12 cellular contexts compared by ENCODE assay signal in genomic region chr11:44886765-44887164, GRCh38.
DNase-seq lines count a peak whose midpoint lies in the region; ATAC-seq, FAIRE-seq and TF ChIP-seq lines count a peak whose summit lies in the region.
"Had no signal": no experiment of that assay in that cellular context is flagged by ENCODE, and none has a peak within 500 bp of the region (broad histone marks: within the 10 kb centered on the region; RNA-seq: fewer than 3 reads in every experiment).

No MANE protein-coding gene starts in this region.

- no peak overlapping the region for H3K9ac ChIP-seq in IMR-90 (ENCODE audit: low read depth, low read length)

- H3K79me1 ChIP-seq in IMR-90 (ENCODE audit: low read depth in 1 of 2, low read length in 2 of 2), result no peaks in the 10 kb centered on the region

- no peak overlapping the region for H2AK5ac ChIP-seq in IMR-90 (ENCODE audit: low read depth, low read length)

- H3K18ac ChIP-seq in IMR-90 (ENCODE audit: low read depth, low read length), result no peak overlapping the region

- H4K5ac ChIP-seq in IMR-90 (ENCODE audit: low read depth, low read length), result no peak overlapping the region; the same call in 1 of the 2 replicates

- H2BK120ac ChIP-seq in IMR-90 (ENCODE audit: low read depth, low read length), result peak overlapping the region; percentile 4; the same call in 1 of the 2 replicates

- peak overlapping the region; percentile 11; the same call in 1 of the 2 replicates for H3K27ac ChIP-seq in IMR-90 (ENCODE audit: insufficient read depth, low read length)
- H3K27ac ChIP-seq: suprapubic skin had no signal

- H3K27me3 ChIP-seq in IMR-90 (ENCODE audit: control insufficient read depth, insufficient read depth, low read length) (peaks cover 18% of the 10 kb centered on the region), bronchial epithelial cell (ENCODE audit: control insufficient read depth, insufficient read depth, low read length) (peaks cover 6% of the 10 kb centered on the region)
- H3K27me3 ChIP-seq: right atrium auricular region, suprapubic skin had no signal

- H2BK15ac ChIP-seq in IMR-90 (ENCODE audit: low read depth, low read length), result 0 out of 3 replicates have a peak overlapping the region, but pooled peaks have one; percentile 11

- POLR2A ChIA-PET in IMR-90 (lab: Charles Lee; ENCODE audit: unreplicated experiment), result interaction anchor here (0.6 kb wide), 1 partner anchor 25 kb away, joined by 3 read pairs; no protein-coding TSS in a partner anchor

- H3K9me1 ChIP-seq in IMR-90 (ENCODE audit: insufficient read depth, low read length), result no peaks in the 10 kb centered on the region

- H4K20me1 ChIP-seq in IMR-90 (ENCODE audit: insufficient read depth, low read length), result no peaks in the 10 kb centered on the region

- H3K23ac ChIP-seq in IMR-90 (ENCODE audit: low read depth, low read length), result no peak overlapping the region

- peak; percentile 86 for DNase-seq in IMR-90
- DNase-seq in bronchial epithelial cell (ENCODE audit: low read depth), result no peak
- peak; percentile 56 for DNase-seq in iris pigment epithelial cell (ENCODE audit: low read depth)
- DNase-seq in urothelium cell line (ENCODE audit: low spot score), result no peak
- DNase-seq in left lobe of liver (ENCODE audit: low spot score), result no peak
- DNase-seq: activated CD8-positive, alpha-beta memory T cell treated with anti-CD3 and anti-CD28 coated beads, Interleukin-2, amount 10 ng/mL, durations not matched to agents 7 days and 5 days; activated naive CD8-positive, alpha-beta T cell treated with anti-CD3 and anti-CD28 coated beads for 36 hours; DMS 273 treated with DMSO at 0.1 percent for 48 hours had no signal

- H2BK20ac ChIP-seq in IMR-90 (ENCODE audit: low read depth, low read length), result no peak overlapping the region

- H3K4me3 ChIP-seq in IMR-90 (ENCODE audit: insufficient read depth, low read depth, low read length), result no peak overlapping the region
- H3K4me3 ChIP-seq in bronchial epithelial cell (ENCODE audit: low read depth, low read length), result no peak overlapping the region
- H3K4me3 ChIP-seq: right atrium auricular region, suprapubic skin had no signal

- peak; percentile 91 for ATAC-seq in IMR-90 (ENCODE audit: low read depth)
- ATAC-seq in left lobe of liver, result no peak
- ATAC-seq in HG03196 (IDR thresholded peaks at IDR 0.05; ENCODE audit: unreplicated experiment), result no peak
- no peak for ATAC-seq in GM21825 (IDR thresholded peaks at IDR 0.05; ENCODE audit: unreplicated experiment)
- ATAC-seq: activated CD8-positive, alpha-beta memory T cell treated with anti-CD3 and anti-CD28 coated beads, Interleukin-2, amount 10 ng/mL, durations not matched to agents 7 days and 5 days had no signal

- intact Hi-C loops in IMR-90 (cut with micrococcal nuclease), result loop anchor here (2.0 to 5.0 kb wide), 3 partner anchors 44 to 158 kb away; no protein-coding TSS in a partner anchor

- WGBS in IMR-90 (ENCODE audit: extremely low coverage in 2 of 2, insufficient read length in 1 of 2), 2 experiments, result no CpG with 5 or more reads among the region's 4 CpGs

- H3K9me3 ChIP-seq in IMR-90 (ENCODE audit: control insufficient read depth, insufficient read depth, low read length), result no peaks in the 10 kb centered on the region
- H3K9me3 ChIP-seq: right atrium auricular region, suprapubic skin had no signal

- CTCF ChIA-PET in IMR-90 (lab: Yijun Ruan, JAX), result interaction anchor here (1.3 kb wide), 2 partner anchors 13 to 51 kb away, joined by 3 to 4 read pairs; no protein-coding TSS in a partner anchor

- H4K8ac ChIP-seq in IMR-90 (ENCODE audit: low read depth in 2 of 2, low read length in 2 of 2), result no peak overlapping the region

- no peak overlapping the region for H2AK9ac ChIP-seq in IMR-90 (replicated peaks; ENCODE audit: low read depth, low read length, poor library complexity)

- H2AFZ ChIP-seq in IMR-90 (replicated peaks; ENCODE audit: low read length, poor library complexity), result no peak overlapping the region

- H3K56ac ChIP-seq in IMR-90 (ENCODE audit: extremely low read depth, insufficient read depth, low read length), result no peak overlapping the region

- FAIRE-seq in bronchial epithelial cell (lab: Jason Lieb, UNC) (peak; percentile 7), urothelium cell line (lab: Jason Lieb, UNC) (peak; percentile 52)

- no peak overlapping the region for H3K4me2 ChIP-seq in IMR-90 (ENCODE audit: low read depth, low read length)

- H3K4ac ChIP-seq in IMR-90 (ENCODE audit: low read depth, low read length), result no peak overlapping the region

- H3K4me1 ChIP-seq in IMR-90 (ENCODE audit: control insufficient read depth, insufficient read depth, low read length), result peaks cover 11% of the 10 kb centered on the region

- TF ChIP-seq CTCF in IMR-90 (conservative IDR thresholded peaks at IDR 0.05; ENCODE audit: low read depth, low read length) (no peak), bronchial epithelial cell (IDR thresholded peaks at IDR 0.05; ENCODE audit: insufficient read depth, low read length, severe bottlenecking) (no peak)

- peak overlapping the region; percentile 23 for H2BK5ac ChIP-seq in IMR-90 (ENCODE audit: low read depth, low read length, poor library complexity, severe bottlenecking)

- dilution Hi-C loops in IMR-90 (cut with HindIII; ENCODE audit: low sequenced_read_pairs, unreplicated experiment), result loop anchor here (25.0 kb wide), 1 partner anchor 124 kb away; no protein-coding TSS in a partner anchor

- BruUV-seq in IMR-90 (replicated peaks; lab: Mats Ljungman, UMichigan), result no TSS peak

- TF ChIP-seq POLR2A in IMR-90 (IDR thresholded peaks at IDR 0.05; ENCODE audit: low read depth, low read length), result no peak

- in situ Hi-C loops in IMR-90 (cut with MboI; ENCODE audit: low sequenced_read_pairs), result no loop called here

- TF ChIP-seq RAD21 in IMR-90 (IDR thresholded peaks at IDR 0.05; ENCODE audit: low read length), result no peak

- no peaks in the 10 kb centered on the region for H3K36me3 ChIP-seq in IMR-90 (ENCODE audit: control insufficient read depth, insufficient read depth, low read length)
- H3K36me3 ChIP-seq in bronchial epithelial cell (ENCODE audit: control insufficient read depth, insufficient read depth, low read length), result no peaks in the 10 kb centered on the region
- H3K36me3 ChIP-seq: right atrium auricular region, suprapubic skin had no signal

- peak overlapping the region; percentile 58; the same call in 1 of the 2 replicates for H4K91ac ChIP-seq in IMR-90 (ENCODE audit: insufficient read depth, low read depth, low read length)

- no peak overlapping the region for H3K14ac ChIP-seq in IMR-90 (replicated peaks; ENCODE audit: low read depth, low read length)

TF ChIP-seq in IMR-90, 13 proteins besides CTCF, POLR2A, EP300 and RAD21:
- peak; percentile 44; the same call in 1 of the 2 replicates for TF ChIP-seq FOS (IDR thresholded peaks at IDR 0.05; ENCODE audit: low read depth, low read length)
- no peak for TF ChIP-seq SMC3 (IDR thresholded peaks at IDR 0.05; ENCODE audit: low read depth, low read length)
- TF ChIP-seq MXI1 (IDR thresholded peaks at IDR 0.05; ENCODE audit: borderline replicate concordance, low read depth, low read length), result peak; percentile 83
- no peak for TF ChIP-seq RFX5 (IDR thresholded peaks at IDR 0.05; ENCODE audit: low read depth, low read length)
- TF ChIP-seq MAFK (IDR thresholded peaks at IDR 0.05; ENCODE audit: low read depth, low read length), result no peak
- no peak for TF ChIP-seq MAZ (IDR thresholded peaks at IDR 0.05; ENCODE audit: borderline replicate concordance, low read depth, low read length)
- TF ChIP-seq CEBPB (IDR thresholded peaks at IDR 0.05; ENCODE audit: low read depth, low read length), result no peak
- no peak for TF ChIP-seq RCOR1 (IDR thresholded peaks at IDR 0.05; ENCODE audit: insufficient replicate concordance, low read length)
- no peak; the same call in 1 of the 2 replicates for TF ChIP-seq NFE2L2 (IDR thresholded peaks at IDR 0.05; ENCODE audit: low read depth, low read length)
- peak; percentile 10; the same call in 1 of the 2 replicates for TF ChIP-seq USF2 (IDR thresholded peaks at IDR 0.05; ENCODE audit: low read depth, low read length)
- peak; percentile 96 for TF ChIP-seq BHLHE40 (IDR thresholded peaks at IDR 0.05; ENCODE audit: low read depth, low read length)
- no peak for TF ChIP-seq ELK1 (IDR thresholded peaks at IDR 0.05; ENCODE audit: borderline replicate concordance, low read depth, low read length)
- no peak for TF ChIP-seq CHD1 (IDR thresholded peaks at IDR 0.05; ENCODE audit: low read depth, low read length)

Comparison
In these comparisons a context has a peak if more than half of its experiments do, and no peak if none do; other contexts are left out.
1. DNase-seq: peak in IMR-90 (single experiment) and iris pigment epithelial cell (single experiment); none in bronchial epithelial cell (single experiment), urothelium cell line (single experiment) and left lobe of liver (single experiment).